Comparison of ENCODE assay signal across 8 cellular contexts in the genomic region with DNA sequence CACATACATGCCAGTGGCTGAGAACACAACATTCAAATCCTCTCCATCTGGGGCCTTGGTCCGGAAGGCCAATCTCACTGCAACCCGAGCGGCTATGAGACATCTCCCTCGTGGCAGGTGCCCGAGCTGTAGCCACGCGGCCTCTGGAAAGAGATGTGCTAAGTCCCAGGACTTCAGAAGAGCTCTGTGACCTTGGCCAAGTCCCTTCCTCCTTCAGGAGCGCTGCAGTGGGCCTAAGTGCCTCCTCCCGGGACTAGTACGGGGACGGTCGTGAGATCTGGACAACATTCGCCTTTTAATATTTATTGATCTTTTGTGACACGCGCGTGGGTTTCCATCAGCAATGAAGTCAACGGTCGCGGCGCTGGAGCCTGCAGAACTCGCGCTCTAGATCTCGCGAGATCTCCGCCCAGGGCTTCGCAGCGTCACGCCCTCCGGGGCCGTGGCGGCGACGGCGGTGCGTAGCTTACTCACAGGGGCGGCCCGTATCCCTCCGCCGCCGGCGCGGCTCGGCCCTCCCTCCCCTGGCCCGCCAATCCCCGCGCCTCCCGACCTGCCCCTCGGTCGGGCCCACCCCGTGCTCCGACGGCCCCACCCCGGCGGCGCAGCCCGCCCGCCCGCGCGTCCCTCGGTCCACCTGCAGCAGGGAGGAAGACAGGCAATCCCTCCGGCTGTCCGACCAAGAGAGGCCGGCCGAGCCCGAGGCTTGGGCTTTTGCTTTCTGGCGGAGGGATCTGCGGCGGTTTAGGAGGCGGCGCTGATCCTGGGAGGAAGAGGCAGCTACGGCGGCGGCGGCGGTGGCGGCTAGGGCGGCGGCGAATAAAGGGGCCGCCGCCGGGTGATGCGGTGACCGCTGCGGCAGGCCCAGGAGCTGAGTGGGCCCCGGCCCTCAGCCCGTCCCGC. TPM values are rescaled to one million over a fixed set of nuclear protein-coding genes. Genes with fewer than 3 reads are reported as not detected.
DNase-seq lines count a peak whose midpoint lies in the region; ATAC-seq and TF ChIP-seq lines count a peak whose summit lies in the region.

Gene UBE2D2, plus strand, starts transcription at position 588 of the 903 bp plus-strand sequence. CDS start 453 bp downstream, outside the sequence.

- TF ChIP-seq CTCF in heart right ventricle (IDR thresholded peaks at IDR 0.05): no peak
- TF ChIP-seq CTCF in type B pancreatic cell (conservative IDR thresholded peaks at IDR 0.05): no peak

- H3K9me3 Mint-ChIP-seq in type B pancreatic cell: no peaks in the 10 kb centered on the region

- H3K36me3 ChIP-seq in heart right ventricle: peaks cover 0 to 16% (median 0%) of the 10 kb centered on the region in 9 donors

- H3K27me3 Mint-ChIP-seq in type B pancreatic cell: no peaks in the 10 kb centered on the region

- peaks cover 6 to 46% (median 44%) of the 10 kb centered on the region in 9 donors for H3K4me1 ChIP-seq in heart right ventricle

- intact Hi-C loops in T-helper 1 cell treated with Interleukin-12 subunit alpha and Interleukin-12 subunit beta and Interleukin-4 antibody, amounts not matched to agents 30 ng/mL and 1 ng/mL, for 36 hours (cut with micrococcal nuclease): loop anchor here (1.0 to 10.0 kb wide), 16 partner anchors 37 to 1528 kb away; partner anchors contain the start of genes CDC25C, DNAJC18, EGR1 and ETF1
- intact Hi-C loops in heart right ventricle (cut with DNase I) (loop anchor here in 2 of 10 donors (5.0 kb wide), 1 partner anchor 44 kb away; no protein-coding TSS in a partner anchor), posterior cingulate gyrus (cut with DNase I) (loop anchor here (1.0 kb wide), 2 partner anchors 43 to 122 kb away; partner anchors contain the start of gene DNAJC18)

- peak; percentile 81 for DNase-seq in NCI-H1694 (lab: John Stamatoyannopoulos, UW)
- DNase-seq in amniotic epithelial cell (ENCODE audit: low read depth): peak; percentile 98
- peak; percentile 97 to 99 for DNase-seq in heart right ventricle
- peak; percentile 93 to 99 (median 96) for DNase-seq in posterior cingulate gyrus
- DNase-seq in type B pancreatic cell (ENCODE audit: extremely low spot score, unreplicated experiment): peak; percentile 98

- peak within 1 kb of the TSS; percentile 74 to 99 (median 90) for H3K4me3 ChIP-seq in heart right ventricle

- H3K4me3 Mint-ChIP-seq in type B pancreatic cell: peak within 1 kb of the TSS; percentile 92

- H3K4me1 Mint-ChIP-seq in type B pancreatic cell (ENCODE audit: unreplicated experiment): peaks cover 24% of the 10 kb centered on the region

- H3K9me3 ChIP-seq in heart right ventricle: no peaks in the 10 kb centered on the region

- ATAC-seq in HG02884 (IDR thresholded peaks at IDR 0.05; ENCODE audit: unreplicated experiment) (peak; percentile 69), heart right ventricle (peak; percentile 97 to 99 (median 98))

- peak within 1 kb of the TSS; percentile 91 for H3K27ac Mint-ChIP-seq in type B pancreatic cell

- peak; percentile 74 for TF ChIP-seq POLR2A in GM15510 (IDR thresholded peaks at IDR 0.05; ENCODE audit: borderline replicate concordance, extremely low read depth, insufficient read length)

- peak within 1 kb of the TSS; percentile 84 to 99 (median 98) for H3K27ac ChIP-seq in heart right ventricle

- no peaks in the 10 kb centered on the region for H3K27me3 ChIP-seq in heart right ventricle

- WGBS in heart right ventricle, 2 donors: 0 to 1% methylated on average over 80 to 89 of the region's 89 CpGs

- H3K36me3 Mint-ChIP-seq in type B pancreatic cell: peaks cover 19% of the 10 kb centered on the region

RNA-seq across cellular contexts. Expression of gene UBE2D2, which starts in this region (rescaled TPM):
- total RNA-seq in T-helper 1 cell treated with Interleukin-12 subunit alpha and Interleukin-12 subunit beta and Interleukin-4 antibody, amounts not matched to agents 30 ng/mL and 1 ng/mL, for 36 hours: 221 and 229 TPM in 2 replicates
- total RNA-seq in heart right ventricle (100 to 1,000 TPM; 121 to 162 (median 141) TPM), type B pancreatic cell (ENCODE audit: low replicate concordance) (140 and 153 TPM in 2 replicates)
- 100 to 1,000 TPM in 1 of 2 donors, 10 to 100 TPM in 1; 59.3 to 106 TPM for polyA plus RNA-seq in heart right ventricle

Comparison
In these comparisons a context has a peak if more than half of its experiments do, and no peak if none do; other contexts are left out.
1. Peak in every context shown above with its lines: DNase-seq, ATAC-seq, H3K4me3 ChIP-seq and H3K27ac ChIP-seq.